Comparison of ENCODE assay signal across 35 cellular contexts in the genomic region with DNA sequence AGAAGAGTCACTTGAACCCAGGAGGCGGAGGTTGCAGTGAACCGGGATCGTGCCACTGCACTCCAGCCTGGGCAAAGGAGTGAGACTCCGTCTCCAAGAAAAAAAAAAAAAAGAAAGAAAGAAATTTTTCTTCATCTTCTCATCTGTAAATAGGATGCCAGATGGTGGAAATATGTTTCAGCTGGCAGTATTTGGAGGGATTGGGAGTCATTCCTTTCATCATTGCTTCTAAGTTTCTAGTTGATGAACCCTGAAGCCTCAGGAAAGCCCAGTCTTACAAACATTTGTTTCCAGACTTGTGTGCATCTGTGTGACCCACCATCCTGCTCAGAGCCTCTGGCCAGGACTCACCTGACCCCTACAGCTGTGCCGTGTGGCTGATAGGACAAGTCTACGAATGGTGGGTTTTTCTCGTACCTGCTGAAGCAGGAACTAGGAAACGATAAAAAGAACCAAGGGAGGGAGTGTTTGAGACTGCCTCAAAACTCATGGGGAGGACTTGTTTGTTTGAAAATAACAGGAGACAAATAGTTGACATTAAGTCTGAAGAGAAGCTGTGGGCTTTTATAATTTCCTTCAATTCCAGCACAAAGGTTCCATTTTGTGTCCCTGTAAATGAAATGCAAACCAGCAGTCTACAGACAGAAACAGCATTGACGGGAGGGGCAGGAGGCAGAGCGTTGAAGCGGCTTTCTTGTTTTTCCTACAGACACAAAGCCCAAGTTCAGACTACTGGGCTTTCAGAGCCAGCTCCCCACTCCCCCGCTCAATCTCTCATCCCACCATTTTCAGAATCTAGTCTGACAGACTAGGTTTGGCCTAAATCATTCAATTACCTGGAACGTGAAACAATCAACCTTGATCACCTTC. TPM values are rescaled to one million over a fixed set of nuclear protein-coding genes. Genes with fewer than 3 reads are reported as not detected.
DNase-seq lines count a peak whose midpoint lies in the region; ATAC-seq and TF ChIP-seq lines count a peak whose summit lies in the region.
"Had no signal": no experiment of that assay in that cellular context is flagged by ENCODE, and none has a peak within 500 bp of the region (broad histone marks: within the 10 kb centered on the region; RNA-seq: fewer than 3 reads in every experiment).

No MANE protein-coding gene starts in this region.

- no peaks in the 10 kb centered on the region for H4K20me1 ChIP-seq in hepatocyte (ENCODE audit: insufficient read depth, poor library complexity, severe bottlenecking)

- H3K4me3 ChIP-seq in AG10803 (ENCODE audit: low read length) (no peak overlapping the region), hepatocyte (no peak overlapping the region)
- H3K4me3 ChIP-seq: cardiac muscle cell, esophagus squamous epithelium, gastroesophageal sphincter, mucosa of descending colon, ovary, testis, vagina had no signal

- ATAC-seq in GM21447 (IDR thresholded peaks at IDR 0.05; ENCODE audit: unreplicated experiment) (no peak), HG02885 (IDR thresholded peaks at IDR 0.05; ENCODE audit: poor library complexity, unreplicated experiment) (no peak)
- no peak for ATAC-seq in stimulated activated naive CD8-positive, alpha-beta T cell treated with anti-CD3 and anti-CD28 coated beads, Interleukin-15, Interleukin-2, amounts not matched to agents 100 U/mL and 50 U/mL, for 24 hours
- ATAC-seq: CD8-positive, alpha-beta T cell; gastroesophageal sphincter; mucosa of descending colon; natural killer cell treated with Interleukin-12 subunit alpha and Interleukin-12 subunit beta and Interleukin-15 and Interleukin-18, amount 100 ng/mL, for 72 hours; Panc1; right cardiac atrium; stimulated activated effector memory CD8-positive, alpha-beta T cell treated with anti-CD3 and anti-CD28 coated beads, Interleukin-12 subunit alpha, Interleukin-12 subunit beta, amount 100 ng/mL, for 72 hours had no signal

- no peaks in the 10 kb centered on the region for H3K9me3 ChIP-seq in hepatocyte (ENCODE audit: low read depth)
- H3K9me3 ChIP-seq: esophagus squamous epithelium, gastroesophageal sphincter, mucosa of descending colon, ovary, testis, vagina had no signal

- H3K27me3 ChIP-seq in hepatocyte: no peaks in the 10 kb centered on the region
- H3K27me3 ChIP-seq: cardiac muscle cell, esophagus squamous epithelium, gastroesophageal sphincter, ovary, testis, vagina had no signal

- no peaks in the 10 kb centered on the region for H3K9me2 ChIP-seq in hepatocyte (replicated peaks; ENCODE audit: insufficient read depth)

- H3K4me2 ChIP-seq in hepatocyte: no peak overlapping the region

- H3K4me1 ChIP-seq in hepatocyte (ENCODE audit: insufficient read depth): peaks cover 15% of the 10 kb centered on the region
- H3K4me1 ChIP-seq: esophagus squamous epithelium, gastroesophageal sphincter, testis had no signal

- WGBS in hepatocyte (ENCODE audit: low lambda C conversion rate, missing lambda C conversion rate): 92% methylated on average over 13 of the region's 13 CpGs

- H3K79me2 ChIP-seq in hepatocyte: no peaks in the 10 kb centered on the region

- TF ChIP-seq CTCF in AG10803 (conservative IDR thresholded peaks at IDR 0.05; ENCODE audit: low read length) (no peak), hepatocyte (IDR thresholded peaks at IDR 0.05; ENCODE audit: poor library complexity) (no peak)

- peak overlapping the region; percentile 27 for H3K27ac ChIP-seq in hepatocyte
- H3K27ac ChIP-seq: cardiac muscle cell, esophagus squamous epithelium, gastroesophageal sphincter, ovary, testis, vagina had no signal

- H3K36me3 ChIP-seq in hepatocyte (replicated peaks; ENCODE audit: insufficient read depth, low read depth): no peaks in the 10 kb centered on the region
- H3K36me3 ChIP-seq: cardiac muscle cell, ovary, vagina had no signal

- DNase-seq in AG10803 (ENCODE audit: low read depth) (peak; percentile 78), anterior cingulate cortex (lab: John Stamatoyannopoulos, UW) (peak in 31 of 58 donors; percentile 11 to 73 (median 35)), hepatocyte (ENCODE audit: low spot score) (no peak), pons (ENCODE audit: low spot score) (peak; percentile 97), NCI-H1092 treated with DMSO at 0.1 percent for 48 hours (lab: John Stamatoyannopoulos, UW) (no peak)
- DNase-seq in stimulated activated naive CD8-positive, alpha-beta T cell treated with anti-CD3 and anti-CD28 coated beads, Interleukin-15, Interleukin-2, amounts not matched to agents 100 U/mL and 50 U/mL, for 24 hours: no peak
- DNase-seq: activated B cell treated with CpG ODN at 0.5 μM for 24 hours; activated naive CD4-positive, alpha-beta T cell treated with anti-CD3 and anti-CD28 coated beads, Interleukin-2, amount 10 ng/mL, durations not matched to agents 7 days and 5 days; amniotic stem cell; CD8-positive, alpha-beta T cell; cortex of kidney; DMS 273 treated with DMSO at 0.1 percent for 48 hours; EL; esophagus squamous epithelium; GOT3; HFFc6; islet precursor cell; mucosa of descending colon; NCI-H1048; NCI-H187; NK-92 treated with Interleukin-12 subunit alpha and Interleukin-12 subunit beta, amount 100 ng/mL, for 24 hours; ovary; right cardiac atrium; SHP77; stimulated activated CD4-positive, alpha-beta T cell treated with anti-CD3 and anti-CD28 coated beads, Interleukin-4, amount 100 ng/mL, for 24 hours; SW 1271; testis had no signal

- no peak overlapping the region for H2AFZ ChIP-seq in hepatocyte

RNA-seq across cellular contexts. Expression of gene CDRT4, which starts 24.9 kb away (rescaled TPM):
- 2.7 and 10.4 TPM in 2 replicates for total RNA-seq in hepatocyte
- 9.6 and 11.8 TPM in 2 replicates for polyA plus RNA-seq in hepatocyte

Comparison
In these comparisons a context has a peak if more than half of its experiments do, and no peak if none do; other contexts are left out.
1. DNase-seq: peak in AG10803 (single experiment), anterior cingulate cortex (31 of 58) and pons (single experiment); none in hepatocyte (single experiment), NCI-H1092 treated with DMSO at 0.1 percent for 48 hours (single experiment) and stimulated activated naive CD8-positive, alpha-beta T cell treated with anti-CD3 and anti-CD28 coated beads, Interleukin-15, Interleukin-2, amounts not matched to agents 100 U/mL and 50 U/mL, for 24 hours (single experiment).